ENCODE assay signal across 16 cellular contexts in the genomic region with DNA sequence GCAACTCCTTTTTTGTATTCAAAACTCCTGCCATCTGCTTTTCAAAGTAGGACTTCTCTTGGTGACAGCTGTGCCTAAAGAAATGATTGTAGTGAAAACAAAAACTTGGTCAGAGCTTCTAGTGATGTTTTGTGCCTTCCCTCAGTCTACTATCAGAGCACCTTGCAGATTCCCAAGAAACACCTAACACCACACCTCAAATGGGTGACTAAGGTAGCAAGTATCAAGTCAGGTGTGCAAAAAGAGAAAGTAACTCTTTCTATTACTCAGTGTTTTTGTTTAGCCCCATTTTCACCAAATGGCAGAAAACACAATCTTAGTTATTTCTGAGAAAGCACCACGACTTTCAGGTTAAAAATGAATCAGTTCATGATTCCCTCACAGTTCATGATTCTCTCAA. TPM values are rescaled to one million over a fixed set of nuclear protein-coding genes. Genes with fewer than 3 reads are reported as not detected.
DNase-seq lines count a peak whose midpoint lies in the region; ATAC-seq and TF ChIP-seq lines count a peak whose summit lies in the region.
"Had no signal": no experiment of that assay in that cellular context is flagged by ENCODE, and none has a peak within 500 bp of the region (broad histone marks: within the 10 kb centered on the region; RNA-seq: fewer than 3 reads in every experiment).

No MANE protein-coding gene starts in this region.

- peaks cover 6 to 56% (median 33%) of the 10 kb centered on the region in 10 experiments; a peak in 18 of 20 replicates for H3K4me1 ChIP-seq in BLaER1 treated with 17β-estradiol and CSF1 and Interleukin-3, amounts not matched to agents 10 nM and 100 nM

- H3K27ac ChIP-seq in BLaER1 treated with 17β-estradiol and CSF1 and Interleukin-3, amounts not matched to agents 10 nM and 100 nM: peak overlapping the region in 6 of 11 experiments; percentile 6 to 86 (median 61); a peak in 7 of 22 replicates
- H3K27ac ChIP-seq: BLaER1, PC-9, RWPE1 had no signal

- peak overlapping the region; percentile 2 for H3K27ac Mint-ChIP-seq in activated B cell treated with CpG ODN at 0.5 μM for 24 hours
- H3K27ac Mint-ChIP-seq in activated T-helper 1 cell treated with anti-CD3 and anti-CD28 coated beads, Interleukin-12 subunit alpha, Interleukin-12 subunit beta, Interleukin-2, Interleukin-4 antibody, amounts not matched to agents 30 ng/mL and 10 ng/mL and 1 ng/mL, durations not matched to agents 14 hours and 24 hours and 36 hours: no peak overlapping the region
- H3K27ac Mint-ChIP-seq: CD8-positive, alpha-beta memory T cell had no signal

- peak overlapping the region in 6 of 11 experiments; percentile 47 to 78 (median 56); a peak in 9 of 22 replicates for H3K4me2 ChIP-seq in BLaER1 treated with 17β-estradiol and CSF1 and Interleukin-3, amounts not matched to agents 10 nM and 100 nM
- H3K4me2 ChIP-seq: BLaER1, PC-9 had no signal

- H3K36me3 ChIP-seq in BLaER1 treated with 17β-estradiol and CSF1 and Interleukin-3, amounts not matched to agents 10 nM and 100 nM: no peaks in the 10 kb centered on the region
- H3K36me3 ChIP-seq: BLaER1 had no signal

- POLR2A ChIA-PET in activated B cell treated with CpG ODN at 0.5 μM for 24 hours (lab: Charles Lee): no interaction called here

- peaks cover 5% of the 10 kb centered on the region for H3K36me3 Mint-ChIP-seq in activated B cell treated with CpG ODN at 0.5 μM for 24 hours (ENCODE audit: low read depth)
- H3K36me3 Mint-ChIP-seq in activated T-helper 1 cell treated with anti-CD3 and anti-CD28 coated beads, Interleukin-12 subunit alpha, Interleukin-12 subunit beta, Interleukin-2, Interleukin-4 antibody, amounts not matched to agents 30 ng/mL and 10 ng/mL and 1 ng/mL, durations not matched to agents 14 hours and 24 hours and 36 hours (ENCODE audit: low read depth): no peaks in the 10 kb centered on the region

- peaks cover 9 to 43% (median 22%) of the 10 kb centered on the region in 11 experiments; a peak in 18 of 22 replicates for H3K9me3 ChIP-seq in BLaER1 treated with 17β-estradiol and CSF1 and Interleukin-3, amounts not matched to agents 10 nM and 100 nM (replicated peaks in 1 of 11)

- H3K27me3 Mint-ChIP-seq in activated B cell treated with CpG ODN at 0.5 μM for 24 hours: no peaks in the 10 kb centered on the region
- no peaks in the 10 kb centered on the region for H3K27me3 Mint-ChIP-seq in activated T-helper 1 cell treated with anti-CD3 and anti-CD28 coated beads, Interleukin-12 subunit alpha, Interleukin-12 subunit beta, Interleukin-2, Interleukin-4 antibody, amounts not matched to agents 30 ng/mL and 10 ng/mL and 1 ng/mL, durations not matched to agents 14 hours and 24 hours and 36 hours (ENCODE audit: insufficient read depth)

- CTCF ChIA-PET in activated B cell treated with CpG ODN at 0.5 μM for 24 hours (lab: Charles Lee): no interaction called here

- no peak overlapping the region for H3K4me3 Mint-ChIP-seq in activated B cell treated with CpG ODN at 0.5 μM for 24 hours
- no peak overlapping the region for H3K4me3 Mint-ChIP-seq in activated T-helper 1 cell treated with anti-CD3 and anti-CD28 coated beads, Interleukin-12 subunit alpha, Interleukin-12 subunit beta, Interleukin-2, Interleukin-4 antibody, amounts not matched to agents 30 ng/mL and 10 ng/mL and 1 ng/mL, durations not matched to agents 14 hours and 24 hours and 36 hours
- H3K4me3 Mint-ChIP-seq: CD8-positive, alpha-beta memory T cell had no signal

- H4K20me1 ChIP-seq in BLaER1 treated with 17β-estradiol and CSF1 and Interleukin-3, amounts not matched to agents 10 nM and 100 nM: no peaks in the 10 kb centered on the region
- H4K20me1 ChIP-seq: BLaER1 had no signal

- ATAC-seq in activated B cell treated with CpG ODN at 0.5 μM for 24 hours (ENCODE audit: low read depth): no peak

- no peak overlapping the region for H3K9ac ChIP-seq in BLaER1 treated with 17β-estradiol and CSF1 and Interleukin-3, amounts not matched to agents 10 nM and 100 nM
- H3K9ac ChIP-seq: BLaER1 had no signal

- peak; percentile 58 for DNase-seq in DMS 273 treated with DMSO at 0.1 percent for 48 hours (lab: John Stamatoyannopoulos, UW)
- no peak for DNase-seq in activated B cell treated with CpG ODN at 0.5 μM for 24 hours
- DNase-seq in inferior parietal cortex (ENCODE audit: extremely low spot score): peak; percentile 7
- no peak for DNase-seq in SHP77 (lab: John Stamatoyannopoulos, UW)
- DNase-seq in activated T-helper 1 cell treated with anti-CD3 and anti-CD28 coated beads, Interleukin-12 subunit alpha, Interleukin-12 subunit beta, Interleukin-2, Interleukin-4 antibody, amounts not matched to agents 30 ng/mL and 10 ng/mL and 1 ng/mL, durations not matched to agents 14 hours and 24 hours and 36 hours (ENCODE audit: low spot score): no peak
- DNase-seq in NCI-H2107 treated with DMSO at 0.1 percent for 48 hours (lab: John Stamatoyannopoulos, UW; ENCODE audit: unreplicated experiment): no peak
- DNase-seq: CD8-positive, alpha-beta memory T cell; DMS79; KG1; NCI-H1417; NCI-H2029; NCI-H226; PC-9 had no signal

- intact Hi-C loops in activated B cell treated with CpG ODN at 0.5 μM for 24 hours (cut with micrococcal nuclease): loop anchor here (5.0 kb wide), 1 partner anchor 873 kb away; a partner anchor contains a TSS
- intact Hi-C loops in activated T-helper 1 cell treated with anti-CD3 and anti-CD28 coated beads, Interleukin-12 subunit alpha, Interleukin-12 subunit beta, Interleukin-2, Interleukin-4 antibody, amounts not matched to agents 30 ng/mL and 10 ng/mL and 1 ng/mL, durations not matched to agents 14 hours and 24 hours and 36 hours (cut with micrococcal nuclease): no loop called here

- no peak overlapping the region for H3K4me3 ChIP-seq in BLaER1 treated with 17β-estradiol and CSF1 and Interleukin-3, amounts not matched to agents 10 nM and 100 nM
- H3K4me3 ChIP-seq: BLaER1, PC-9 had no signal

- H3K27me3 ChIP-seq in BLaER1 treated with 17β-estradiol and CSF1 and Interleukin-3, amounts not matched to agents 10 nM and 100 nM: no peaks in the 10 kb centered on the region
- H3K27me3 ChIP-seq: BLaER1 had no signal

- TF ChIP-seq CTCF in activated B cell treated with CpG ODN at 0.5 μM for 24 hours (IDR thresholded peaks at IDR 0.05): no peak

- peaks cover 24% of the 10 kb centered on the region for H3K9me3 Mint-ChIP-seq in activated B cell treated with CpG ODN at 0.5 μM for 24 hours
- peaks cover 11% of the 10 kb centered on the region for H3K9me3 Mint-ChIP-seq in activated T-helper 1 cell treated with anti-CD3 and anti-CD28 coated beads, Interleukin-12 subunit alpha, Interleukin-12 subunit beta, Interleukin-2, Interleukin-4 antibody, amounts not matched to agents 30 ng/mL and 10 ng/mL and 1 ng/mL, durations not matched to agents 14 hours and 24 hours and 36 hours
- H3K9me3 Mint-ChIP-seq: CD8-positive, alpha-beta memory T cell had no signal

- peaks cover 12% of the 10 kb centered on the region for H3K4me1 Mint-ChIP-seq in activated B cell treated with CpG ODN at 0.5 μM for 24 hours
- H3K4me1 Mint-ChIP-seq in activated T-helper 1 cell treated with anti-CD3 and anti-CD28 coated beads, Interleukin-12 subunit alpha, Interleukin-12 subunit beta, Interleukin-2, Interleukin-4 antibody, amounts not matched to agents 30 ng/mL and 10 ng/mL and 1 ng/mL, durations not matched to agents 14 hours and 24 hours and 36 hours (ENCODE audit: low read depth): no peaks in the 10 kb centered on the region

RNA-seq across cellular contexts. Expression of a gene that starts 2.0 kb away (rescaled TPM):
- 5.7 and 5.9 TPM in 2 replicates for total RNA-seq in activated B cell treated with CpG ODN at 0.5 μM for 24 hours
- 0.12 and 0.39 TPM in 2 replicates for total RNA-seq in activated T-helper 1 cell treated with anti-CD3 and anti-CD28 coated beads, Interleukin-12 subunit alpha, Interleukin-12 subunit beta, Interleukin-2, Interleukin-4 antibody, amounts not matched to agents 30 ng/mL and 10 ng/mL and 1 ng/mL, durations not matched to agents 14 hours and 24 hours and 36 hours

Comparison
In these comparisons a context has a peak if more than half of its experiments do, and no peak if none do; other contexts are left out.
1. DNase-seq: peak in DMS 273 treated with DMSO at 0.1 percent for 48 hours (single experiment) and inferior parietal cortex (single experiment); none in activated B cell treated with CpG ODN at 0.5 μM for 24 hours (single experiment), SHP77 (0 of 2), activated T-helper 1 cell treated with anti-CD3 and anti-CD28 coated beads, Interleukin-12 subunit alpha, Interleukin-12 subunit beta, Interleukin-2, Interleukin-4 antibody, amounts not matched to agents 30 ng/mL and 10 ng/mL and 1 ng/mL, durations not matched to agents 14 hours and 24 hours and 36 hours (single experiment) and NCI-H2107 treated with DMSO at 0.1 percent for 48 hours (single experiment).